ENCODE assay signal across 8 cellular contexts in the genomic region with DNA sequence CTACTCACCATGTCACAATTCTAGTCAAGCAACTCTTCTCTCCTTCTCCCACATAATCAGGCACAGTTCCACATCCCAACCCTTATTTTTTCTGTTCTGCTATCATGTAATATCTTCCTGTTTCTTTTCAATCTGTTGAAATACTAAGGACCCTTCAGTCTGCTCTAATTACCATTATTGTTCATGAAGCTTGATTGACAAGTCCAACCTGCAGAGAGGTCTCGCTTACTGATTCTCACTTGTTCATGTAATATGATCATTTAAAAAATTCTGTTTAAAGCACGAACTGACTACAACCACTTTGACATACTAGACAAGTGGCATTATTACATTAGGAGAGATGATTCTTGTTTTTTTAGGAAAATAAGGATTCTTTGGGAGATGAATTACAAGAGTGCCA.
"Had no signal": no experiment of that assay in that cellular context is flagged by ENCODE, and none has a peak within 500 bp of the region (broad histone marks: within the 10 kb centered on the region; RNA-seq: fewer than 3 reads in every experiment).

No MANE protein-coding gene starts in this region.

- H3K4me1 Mint-ChIP-seq: GM23338, H9 had no signal

- H3K9me3 Mint-ChIP-seq: GM23338, H9 had no signal

- ATAC-seq: HCT116 had no signal

- H2AFZ ChIP-seq: GM23248, GM23338 had no signal

- H3K36me3 ChIP-seq: HAP-1 had no signal

- H3K9ac ChIP-seq: GM23248 had no signal

- H3K4me1 ChIP-seq: HAP-1 had no signal

- DNase-seq: GM23248, GOT3, H7, H9, HCEC 1CT had no signal

- H3K27ac Mint-ChIP-seq: GM23338, H9 had no signal

- H3K9me3 ChIP-seq: HAP-1 had no signal

- H3K4me2 ChIP-seq: GM23338 had no signal

- H3K27ac ChIP-seq: GM23248 had no signal

- H3K4me3 Mint-ChIP-seq: GM23338, H9 had no signal

- H3K4me3 ChIP-seq: GM23248, GM23338, HAP-1 had no signal
